ENCODE assay signal across 7 cellular contexts in genomic region chr2:138501427-138502252, GRCh38. TPM values are rescaled to one million over a fixed set of nuclear protein-coding genes. Genes with fewer than 3 reads are reported as not detected.
A peak's percentile ranks its signal among the peaks of the same experiment; 100 is the strongest.
DNase-seq lines count a peak whose midpoint lies in the region; ATAC-seq and FAIRE-seq lines count a peak whose summit lies in the region.

Gene SPOPL (plus strand): TSS chr2:138501770. CDS start chr2:138550217, 48,447 bp downstream.

- DNase-seq in GM18507 (ENCODE audit: extremely low spot score, insufficient read length, low read depth) (peak; percentile 84), NCI-H1930 (lab: John Stamatoyannopoulos, UW) (peak; percentile 72 to 82), T1000 (lab: John Stamatoyannopoulos, UW) (peak; percentile 86), astrocyte of the hippocampus (ENCODE audit: low read depth, low spot score) (peak; percentile 98), hippocampal formation (lab: John Stamatoyannopoulos, UW) (peak; percentile 85 to 86), sciatic nerve (ENCODE audit: low spot score) (peak; percentile 92)

- intact Hi-C loops in sciatic nerve (cut with DNase I): no loop called here

- FAIRE-seq in GM18507 (lab: Jason Lieb, UNC): no peak

- peak; percentile 63 for ATAC-seq in HG02943 (IDR thresholded peaks at IDR 0.05; ENCODE audit: low read depth, unreplicated experiment)
- ATAC-seq in sciatic nerve: peak; percentile 96

RNA-seq across cellular contexts. Expression of gene SPOPL, which starts in this region (rescaled TPM):
- 24.2 TPM for total RNA-seq in sciatic nerve

Comparison
In these comparisons a context has a peak if more than half of its experiments do, and no peak if none do; other contexts are left out.
1. Peak in every context shown above with its lines: DNase-seq and ATAC-seq.